Comparison of ENCODE assay signal across 23 cellular contexts in the genomic region with DNA sequence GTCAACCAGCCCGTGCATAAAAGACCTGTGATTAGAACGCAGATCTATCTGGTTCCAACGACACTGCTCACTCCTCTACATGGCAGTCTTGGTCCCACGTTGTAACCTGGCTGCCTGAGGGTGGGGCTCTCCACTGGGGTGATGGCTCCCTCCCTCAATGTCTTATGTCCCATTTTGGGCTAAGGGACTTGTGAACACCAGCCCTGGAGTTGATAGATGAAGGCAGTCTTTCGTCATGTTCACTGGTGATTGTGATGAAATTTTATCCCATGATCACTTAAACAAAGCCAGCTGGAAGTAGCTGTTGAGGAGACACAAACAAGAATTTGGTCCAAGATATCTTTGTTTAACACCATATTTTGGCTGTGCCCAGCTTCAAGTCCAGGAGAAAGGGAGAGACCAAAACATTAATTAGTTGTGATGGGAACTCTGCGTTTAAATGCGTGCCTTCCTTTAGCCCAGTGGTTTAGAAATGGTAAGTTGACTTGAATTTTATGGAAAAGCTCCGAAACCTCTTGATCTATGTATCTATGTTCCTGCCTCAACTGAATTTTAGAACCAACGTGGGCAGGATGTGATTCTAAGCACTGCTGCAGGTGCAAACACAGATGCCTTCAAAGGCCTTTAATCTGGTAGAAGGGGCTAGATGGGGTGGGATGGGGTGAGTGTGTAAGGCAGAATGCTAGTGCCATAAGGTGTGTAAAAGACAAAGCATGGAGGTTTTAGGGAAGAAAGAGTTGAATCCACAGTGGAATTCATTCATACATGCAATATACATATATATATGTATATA.
DNase-seq lines count a peak whose midpoint lies in the region; ATAC-seq and TF ChIP-seq lines count a peak whose summit lies in the region.
"Had no signal": no experiment of that assay in that cellular context is flagged by ENCODE, and none has a peak within 500 bp of the region (broad histone marks: within the 10 kb centered on the region; RNA-seq: fewer than 3 reads in every experiment).

No MANE protein-coding gene starts in this region.

- no peaks in the 10 kb centered on the region for H3K9me3 Mint-ChIP-seq in activated T-cell treated with anti-CD3 and anti-CD28 coated beads, Interleukin-2, amount 50 U/mL, for 72 hours
- peaks cover 3% of the 10 kb centered on the region for H3K9me3 Mint-ChIP-seq in stimulated activated memory B cell treated with anti-CD40 and anti-IgM and Interleukin-4, amounts not matched to agents 10 μg/mL and 1 μg/mL and 100 μg/mL, for 72 hours
- H3K9me3 Mint-ChIP-seq: GM23338 had no signal

- no peak overlapping the region for H3K27ac Mint-ChIP-seq in activated T-cell treated with anti-CD3 and anti-CD28 coated beads, Interleukin-2, amount 50 U/mL, for 72 hours
- no peak overlapping the region for H3K27ac Mint-ChIP-seq in stimulated activated memory B cell treated with anti-CD40 and anti-IgM and Interleukin-4, amounts not matched to agents 10 μg/mL and 1 μg/mL and 100 μg/mL, for 72 hours
- H3K27ac Mint-ChIP-seq: CD4-positive, CD25-positive, alpha-beta regulatory T cell; GM23338 had no signal

- H3K27me3 ChIP-seq in heart left ventricle: no peaks in the 10 kb centered on the region
- H3K27me3 ChIP-seq: BE2C had no signal

- no peaks in the 10 kb centered on the region for H3K36me3 ChIP-seq in heart left ventricle
- H3K36me3 ChIP-seq: BE2C had no signal

- intact Hi-C loops in heart left ventricle (cut with DNase I): no loop called here

- TF ChIP-seq POLR2A in heart left ventricle (IDR thresholded peaks at IDR 0.05): no peak

- TF ChIP-seq CTCF in AG09319 (IDR thresholded peaks at IDR 0.05; ENCODE audit: low read depth, low read length) (no peak), heart left ventricle (IDR thresholded peaks at IDR 0.05) (no peak)

- no peaks in the 10 kb centered on the region for H3K36me3 Mint-ChIP-seq in activated T-cell treated with anti-CD3 and anti-CD28 coated beads, Interleukin-2, amount 50 U/mL, for 72 hours (ENCODE audit: insufficient read depth in 2 of 2)
- H3K36me3 Mint-ChIP-seq in stimulated activated memory B cell treated with anti-CD40 and anti-IgM and Interleukin-4, amounts not matched to agents 10 μg/mL and 1 μg/mL and 100 μg/mL, for 72 hours: no peaks in the 10 kb centered on the region
- H3K36me3 Mint-ChIP-seq: CD4-positive, CD25-positive, alpha-beta regulatory T cell had no signal

- H3K4me1 ChIP-seq in heart left ventricle: peaks cover 0 to 12% (median 0%) of the 10 kb centered on the region in 12 donors
- H3K4me1 ChIP-seq: BE2C had no signal

- H3K4me3 ChIP-seq in heart left ventricle: no peak overlapping the region
- H3K4me3 ChIP-seq: GM23338 had no signal

- WGBS in heart left ventricle, 4 donors: 66 to 79% (median 69%) methylated on average over 9 of the region's 9 CpGs

- H3K27ac ChIP-seq in heart left ventricle: no peak overlapping the region
- H3K27ac ChIP-seq: KMS-11 had no signal

- DNase-seq in AG09319 (ENCODE audit: extremely low read depth, low read depth) (peak; percentile 10), GM03348 (ENCODE audit: low spot score) (peak; percentile 17), fibroblast of gingiva (ENCODE audit: low read depth) (peak; percentile 72), heart left ventricle (no peak), NCI-H1092 treated with DMSO at 0.1 percent for 48 hours (lab: John Stamatoyannopoulos, UW) (no peak), left lobe of liver (ENCODE audit: low spot score) (no peak)
- no peak for DNase-seq in activated T-cell treated with anti-CD3 and anti-CD28 coated beads, Interleukin-2, amount 50 U/mL, for 72 hours
- DNase-seq: BE2C; CD4-positive, CD25-positive, alpha-beta regulatory T cell; DMS79 treated with DMSO at 0.1 percent for 48 hours; MV-4-11; NCI-H1417; NCI-H1694 treated with DMSO at 0.1 percent for 48 hours; NCI-H2081 treated with DMSO at 0.1 percent for 48 hours; NCI-H2171 treated with DMSO at 0.1 percent for 48 hours; NCI-H524 treated with DMSO at 0.1 percent for 48 hours; NCI-H82; SIG-M5; SK-N-SH had no signal

- H3K9me3 ChIP-seq in heart left ventricle: no peaks in the 10 kb centered on the region
- H3K9me3 ChIP-seq: BE2C, SK-N-SH had no signal

- no peak overlapping the region for H3K4me3 Mint-ChIP-seq in activated T-cell treated with anti-CD3 and anti-CD28 coated beads, Interleukin-2, amount 50 U/mL, for 72 hours
- no peak overlapping the region for H3K4me3 Mint-ChIP-seq in stimulated activated memory B cell treated with anti-CD40 and anti-IgM and Interleukin-4, amounts not matched to agents 10 μg/mL and 1 μg/mL and 100 μg/mL, for 72 hours
- H3K4me3 Mint-ChIP-seq: CD4-positive, CD25-positive, alpha-beta regulatory T cell; GM23338 had no signal

- ATAC-seq in heart left ventricle: peak in 3 of 4 donors; percentile 21 to 58 (median 51)
- ATAC-seq in activated T-cell treated with anti-CD3 and anti-CD28 coated beads, Interleukin-2, amount 50 U/mL, for 72 hours (replicated peaks in 1 of 2): no peak
- ATAC-seq in stimulated activated memory B cell treated with anti-CD40 and anti-IgM and Interleukin-4, amounts not matched to agents 10 μg/mL and 1 μg/mL and 100 μg/mL, for 72 hours: no peak
- ATAC-seq in left lobe of liver: no peak
- ATAC-seq: GM23338, HCT116 had no signal

- no peaks in the 10 kb centered on the region for H3K27me3 Mint-ChIP-seq in activated T-cell treated with anti-CD3 and anti-CD28 coated beads, Interleukin-2, amount 50 U/mL, for 72 hours (ENCODE audit: low read depth)
- no peaks in the 10 kb centered on the region for H3K27me3 Mint-ChIP-seq in stimulated activated memory B cell treated with anti-CD40 and anti-IgM and Interleukin-4, amounts not matched to agents 10 μg/mL and 1 μg/mL and 100 μg/mL, for 72 hours
- H3K27me3 Mint-ChIP-seq: CD4-positive, CD25-positive, alpha-beta regulatory T cell had no signal

- H3K4me1 Mint-ChIP-seq in activated T-cell treated with anti-CD3 and anti-CD28 coated beads, Interleukin-2, amount 50 U/mL, for 72 hours (ENCODE audit: low read depth): no peaks in the 10 kb centered on the region
- no peaks in the 10 kb centered on the region for H3K4me1 Mint-ChIP-seq in stimulated activated memory B cell treated with anti-CD40 and anti-IgM and Interleukin-4, amounts not matched to agents 10 μg/mL and 1 μg/mL and 100 μg/mL, for 72 hours
- H3K4me1 Mint-ChIP-seq: CD4-positive, CD25-positive, alpha-beta regulatory T cell; GM23338 had no signal

Comparison
In these comparisons a context has a peak if more than half of its experiments do, and no peak if none do; other contexts are left out.
1. DNase-seq: peak in AG09319 (single experiment), GM03348 (single experiment) and fibroblast of gingiva (single experiment); none in heart left ventricle (0 of 5), activated T-cell treated with anti-CD3 and anti-CD28 coated beads, Interleukin-2, amount 50 U/mL, for 72 hours (0 of 2), NCI-H1092 treated with DMSO at 0.1 percent for 48 hours (single experiment) and left lobe of liver (single experiment).
2. ATAC-seq: peak in heart left ventricle (3 of 4); none in activated T-cell treated with anti-CD3 and anti-CD28 coated beads, Interleukin-2, amount 50 U/mL, for 72 hours (0 of 2), stimulated activated memory B cell treated with anti-CD40 and anti-IgM and Interleukin-4, amounts not matched to agents 10 μg/mL and 1 μg/mL and 100 μg/mL, for 72 hours (single experiment) and left lobe of liver (single experiment).